21 cellular contexts compared by ENCODE assay signal in the genomic region with DNA sequence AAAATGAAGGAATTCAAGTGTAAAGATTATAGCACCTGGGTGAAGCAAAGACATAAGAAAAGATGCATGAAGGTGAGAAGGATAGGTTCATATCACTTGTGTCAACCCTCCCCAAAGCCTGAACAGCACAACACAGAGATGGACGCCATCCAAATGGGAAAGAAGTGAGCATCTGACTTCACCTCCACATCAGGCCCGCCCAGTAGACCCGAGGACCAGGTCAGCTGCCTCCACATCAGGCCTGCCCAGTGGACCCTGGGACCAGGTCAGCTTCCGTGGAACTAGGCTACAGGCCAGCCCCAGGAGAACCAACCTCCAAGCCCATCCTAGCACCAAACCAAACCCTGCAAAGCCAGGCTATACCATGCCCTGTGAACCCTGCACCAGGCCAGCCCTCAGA.
DNase-seq lines count a peak whose midpoint lies in the region; ATAC-seq and TF ChIP-seq lines count a peak whose summit lies in the region.
"Had no signal": no experiment of that assay in that cellular context is flagged by ENCODE, and none has a peak within 500 bp of the region (broad histone marks: within the 10 kb centered on the region; RNA-seq: fewer than 3 reads in every experiment).

No MANE protein-coding gene starts in this region.

- no peaks in the 10 kb centered on the region for H3K36me3 ChIP-seq in esophagus muscularis mucosa
- H3K36me3 ChIP-seq in upper lobe of right lung: no peaks in the 10 kb centered on the region
- H3K36me3 ChIP-seq: BLaER1, HAP-1 had no signal

- no peaks in the 10 kb centered on the region for H3K4me1 ChIP-seq in esophagus muscularis mucosa
- no peaks in the 10 kb centered on the region for H3K4me1 ChIP-seq in upper lobe of right lung
- H3K4me1 ChIP-seq: Caco-2, HAP-1 had no signal

- peak; percentile 15 for ATAC-seq in upper lobe of right lung
- ATAC-seq in GM18867 (IDR thresholded peaks at IDR 0.05; ENCODE audit: unreplicated experiment): no peak
- ATAC-seq in HG03095 (IDR thresholded peaks at IDR 0.05; ENCODE audit: unreplicated experiment): no peak
- ATAC-seq: CD8-positive, alpha-beta T cell; GM12878 had no signal

- no peak overlapping the region for H3K27ac ChIP-seq in esophagus muscularis mucosa (replicated peaks in 1 of 4)
- no peak overlapping the region for H3K27ac ChIP-seq in upper lobe of right lung
- H3K27ac ChIP-seq: 22Rv1, BLaER1, C4-2B had no signal

- peaks cover 0 to 8% (median 0%) of the 10 kb centered on the region in 4 donors for H3K9me3 ChIP-seq in esophagus muscularis mucosa
- H3K9me3 ChIP-seq in upper lobe of right lung: no peaks in the 10 kb centered on the region
- H3K9me3 ChIP-seq: Caco-2 had no signal

- peaks cover 16% of the 10 kb centered on the region for H3K9me3 Mint-ChIP-seq in activated CD4-positive, alpha-beta T cell treated with anti-CD3 and anti-CD28 coated beads, Interleukin-2, amount 10 ng/mL, durations not matched to agents 7 days and 5 days

- peak overlapping the region; percentile 22 for H3K27ac Mint-ChIP-seq in activated CD4-positive, alpha-beta T cell treated with anti-CD3 and anti-CD28 coated beads, Interleukin-2, amount 10 ng/mL, durations not matched to agents 7 days and 5 days
- H3K27ac Mint-ChIP-seq: B cell; CD8-positive, alpha-beta T cell; HFFc6 had no signal

- no peak overlapping the region for H3K4me3 ChIP-seq in esophagus muscularis mucosa
- H3K4me3 ChIP-seq in upper lobe of right lung: no peak overlapping the region
- H3K4me3 ChIP-seq: BLaER1, GM12878, HAP-1 had no signal

- no peak for DNase-seq in activated CD4-positive, alpha-beta T cell treated with anti-CD3 and anti-CD28 coated beads, Interleukin-2, amount 10 ng/mL, durations not matched to agents 7 days and 5 days
- DNase-seq in activated CD4-positive, alpha-beta T cell treated with anti-CD3 and anti-CD28 coated beads for 1 hour: no peak
- DNase-seq in esophagus muscularis mucosa (ENCODE audit: extremely low spot score): peak; percentile 68
- no peak for DNase-seq in upper lobe of right lung
- no peak for DNase-seq in NCI-H2081 (lab: John Stamatoyannopoulos, UW)
- DNase-seq: Caco-2; CD4-positive, CD25-positive, alpha-beta regulatory T cell; CD8-positive, alpha-beta T cell; DMS153; EL; GDM1; GOT3; HFFc6 had no signal

- POLR2A ChIA-PET in activated CD4-positive, alpha-beta T cell treated with anti-CD3 and anti-CD28 coated beads, Interleukin-2, amount 10 ng/mL, durations not matched to agents 7 days and 5 days (lab: Charles Lee): no interaction called here

- peaks cover 3% of the 10 kb centered on the region for H3K36me3 Mint-ChIP-seq in activated CD4-positive, alpha-beta T cell treated with anti-CD3 and anti-CD28 coated beads, Interleukin-2, amount 10 ng/mL, durations not matched to agents 7 days and 5 days (ENCODE audit: low read depth)
- H3K36me3 Mint-ChIP-seq: CD8-positive, alpha-beta T cell had no signal

- intact Hi-C loops in esophagus muscularis mucosa (cut with DNase I) (no loop called here), upper lobe of right lung (cut with DNase I) (no loop called here)

- TF ChIP-seq CTCF in esophagus muscularis mucosa (IDR thresholded peaks at IDR 0.05): no peak
- no peak for TF ChIP-seq CTCF in upper lobe of right lung (IDR thresholded peaks at IDR 0.05)

- H3K27me3 ChIP-seq in esophagus muscularis mucosa (peaks cover 0 to 6% (median 0%) of the 10 kb centered on the region in 4 donors), upper lobe of right lung (no peaks in the 10 kb centered on the region)
- H3K27me3 ChIP-seq: BLaER1 had no signal

- no peak overlapping the region for H3K4me3 Mint-ChIP-seq in activated CD4-positive, alpha-beta T cell treated with anti-CD3 and anti-CD28 coated beads, Interleukin-2, amount 10 ng/mL, durations not matched to agents 7 days and 5 days
- H3K4me3 Mint-ChIP-seq: B cell; CD4-positive, CD25-positive, alpha-beta regulatory T cell; CD8-positive, alpha-beta T cell; HFFc6 had no signal

- 72% methylated on average over 3 of the region's 4 CpGs for WGBS in esophagus muscularis mucosa

- CTCF ChIA-PET in activated CD4-positive, alpha-beta T cell treated with anti-CD3 and anti-CD28 coated beads, Interleukin-2, amount 10 ng/mL, durations not matched to agents 7 days and 5 days (lab: Charles Lee): no interaction called here

- no peak for TF ChIP-seq POLR2A in esophagus muscularis mucosa (IDR thresholded peaks at IDR 0.05; ENCODE audit: low read depth)

- no peak for TF ChIP-seq EP300 in esophagus muscularis mucosa (IDR thresholded peaks at IDR 0.05)

- peaks cover 3% of the 10 kb centered on the region for H3K27me3 Mint-ChIP-seq in activated CD4-positive, alpha-beta T cell treated with anti-CD3 and anti-CD28 coated beads, Interleukin-2, amount 10 ng/mL, durations not matched to agents 7 days and 5 days
- H3K27me3 Mint-ChIP-seq: B cell; CD4-positive, CD25-positive, alpha-beta regulatory T cell had no signal

- peaks cover 3% of the 10 kb centered on the region for H3K4me1 Mint-ChIP-seq in activated CD4-positive, alpha-beta T cell treated with anti-CD3 and anti-CD28 coated beads, Interleukin-2, amount 10 ng/mL, durations not matched to agents 7 days and 5 days
- H3K4me1 Mint-ChIP-seq: B cell; CD4-positive, CD25-positive, alpha-beta regulatory T cell had no signal
